In the genomic region with DNA sequence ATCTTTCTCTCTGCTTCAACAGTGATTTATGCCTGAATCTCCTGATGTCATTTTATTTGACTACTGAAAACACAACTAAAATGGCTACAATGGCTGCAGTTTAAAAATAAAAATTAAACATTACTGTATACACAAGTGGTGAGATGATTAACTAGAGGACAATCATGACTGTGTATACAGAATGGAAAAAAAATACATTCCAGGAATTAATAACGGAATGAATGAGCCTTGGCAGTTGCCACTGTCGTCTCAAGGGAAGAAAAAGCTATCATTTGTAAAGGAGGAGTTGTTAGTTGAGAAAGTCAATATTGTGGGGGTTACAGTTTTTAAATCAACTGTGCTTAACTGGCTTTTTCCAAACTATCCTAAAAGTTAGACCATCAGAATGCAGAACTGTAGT, we compare ENCODE assay signal across 25 cellular contexts.
"Had no signal": no experiment of that assay in that cellular context is flagged by ENCODE, and none has a peak within 500 bp of the region (broad histone marks: within the 10 kb centered on the region; RNA-seq: fewer than 3 reads in every experiment).

No MANE protein-coding gene starts in this region.

- H3K27ac ChIP-seq: brain microvascular endothelial cell had no signal

- H3K27me3 Mint-ChIP-seq: activated CD4-positive, alpha-beta T cell treated with anti-CD3 and anti-CD28 coated beads, Interleukin-2, amount 10 ng/mL, durations not matched to agents 24 days and 14 days; activated CD8-positive, alpha-beta T cell treated with anti-CD3 and anti-CD28 coated beads for 36 hours; activated naive CD8-positive, alpha-beta T cell treated with anti-CD3 and anti-CD28 coated beads for 36 hours; activated T-helper 17 cell treated with anti-CD3 and anti-CD28 coated beads, Interleukin-2, amount 50 U/mL, for 72 hours had no signal

- ATAC-seq: activated CD8-positive, alpha-beta T cell treated with anti-CD3 and anti-CD28 coated beads for 36 hours; activated T-cell treated with anti-CD3 and anti-CD28 coated beads, Interleukin-2, amount 50 U/mL, for 72 hours; activated T-helper 17 cell treated with anti-CD3 and anti-CD28 coated beads, Interleukin-2, amount 50 U/mL, for 72 hours had no signal

- H3K9me3 ChIP-seq: SK-N-SH had no signal

- H3K36me3 ChIP-seq: brain microvascular endothelial cell had no signal

- H3K27me3 ChIP-seq: brain microvascular endothelial cell had no signal

- H3K4me3 Mint-ChIP-seq: activated CD4-positive, alpha-beta T cell treated with anti-CD3 and anti-CD28 coated beads, Interleukin-2, amount 10 ng/mL, durations not matched to agents 24 days and 14 days; activated CD8-positive, alpha-beta T cell treated with anti-CD3 and anti-CD28 coated beads for 36 hours; activated naive CD8-positive, alpha-beta T cell treated with anti-CD3 and anti-CD28 coated beads for 36 hours; activated T-cell treated with anti-CD3 and anti-CD28 coated beads, Interleukin-2, amount 50 U/mL, for 72 hours; activated T-helper 17 cell treated with anti-CD3 and anti-CD28 coated beads, Interleukin-2, amount 50 U/mL, for 72 hours; T-helper 1 cell treated with Interleukin-12 subunit alpha and Interleukin-12 subunit beta and Interleukin-4 antibody, amounts not matched to agents 30 μg/mL and 1 μg/mL, for 36 hours; T-helper 2 cell treated with Interferon-gamma antibody and Interleukin-4, amounts not matched to agents 5 μg/mL and 100 μg/mL, for 36 hours had no signal

- H3K4me1 Mint-ChIP-seq: activated CD4-positive, alpha-beta T cell treated with anti-CD3 and anti-CD28 coated beads, Interleukin-2, amount 10 ng/mL, durations not matched to agents 24 days and 14 days; activated naive CD8-positive, alpha-beta T cell treated with anti-CD3 and anti-CD28 coated beads for 36 hours; activated T-helper 17 cell treated with anti-CD3 and anti-CD28 coated beads, Interleukin-2, amount 50 U/mL, for 72 hours had no signal

- DNase-seq: activated CD4-positive, alpha-beta T cell treated with anti-CD3 and anti-CD28 coated beads, Interleukin-2, amount 10 ng/mL, durations not matched to agents 24 days and 14 days; activated CD4-positive, alpha-beta T cell treated with anti-CD3 and anti-CD28 coated beads, Interleukin-2, amount 50 U/mL, for 4 hours; activated CD8-positive, alpha-beta T cell treated with anti-CD3 and anti-CD28 coated beads for 36 hours; activated effector memory CD4-positive, alpha-beta T cell treated with anti-CD3 and anti-CD28 coated beads, Interleukin-2, amount 50 U/mL, for 16 hours; activated naive CD4-positive, alpha-beta T cell; activated naive CD4-positive, alpha-beta T cell treated with anti-CD3 and anti-CD28 coated beads, Interleukin-2, amount 50 U/mL, for 16 hours; activated naive CD8-positive, alpha-beta T cell treated with anti-CD3 and anti-CD28 coated beads for 36 hours; activated T-cell treated with anti-CD3 and anti-CD28 coated beads, Interleukin-2, amount 50 U/mL, for 1 hour; activated T-cell treated with anti-CD3 and anti-CD28 coated beads, Interleukin-2, amount 50 U/mL, for 72 hours; amniotic stem cell; aorta; brain microvascular endothelial cell; central memory CD4-positive, alpha-beta T cell; NCI-H1092 treated with DMSO at 0.1 percent for 48 hours; NCI-H1417; NCI-H2029; NCI-H345; NCI-H524 treated with DMSO at 0.1 percent for 48 hours; NCI-H748 treated with DMSO at 0.1 percent for 48 hours; NK-92 treated with Interleukin-12 subunit alpha and Interleukin-12 subunit beta, amount 100 ng/mL, for 24 hours; Right ventricle myocardium superior; SK-N-SH had no signal

- H3K36me3 Mint-ChIP-seq: activated naive CD8-positive, alpha-beta T cell treated with anti-CD3 and anti-CD28 coated beads for 36 hours had no signal

- H3K4me2 ChIP-seq: SK-N-SH had no signal

- H3K9ac ChIP-seq: SK-N-SH had no signal

- H3K27ac Mint-ChIP-seq: activated CD4-positive, alpha-beta T cell treated with anti-CD3 and anti-CD28 coated beads, Interleukin-2, amount 10 ng/mL, durations not matched to agents 24 days and 14 days; activated CD8-positive, alpha-beta T cell treated with anti-CD3 and anti-CD28 coated beads for 36 hours; activated naive CD8-positive, alpha-beta T cell treated with anti-CD3 and anti-CD28 coated beads for 36 hours; activated T-cell treated with anti-CD3 and anti-CD28 coated beads, Interleukin-2, amount 50 U/mL, for 72 hours; activated T-helper 17 cell treated with anti-CD3 and anti-CD28 coated beads, Interleukin-2, amount 50 U/mL, for 72 hours; T-helper 1 cell treated with Interleukin-12 subunit alpha and Interleukin-12 subunit beta and Interleukin-4 antibody, amounts not matched to agents 30 μg/mL and 1 μg/mL, for 36 hours; T-helper 2 cell treated with Interferon-gamma antibody and Interleukin-4, amounts not matched to agents 5 μg/mL and 100 μg/mL, for 36 hours had no signal

- H3K9me3 Mint-ChIP-seq: activated CD4-positive, alpha-beta T cell treated with anti-CD3 and anti-CD28 coated beads, Interleukin-2, amount 10 ng/mL, durations not matched to agents 24 days and 14 days; activated CD8-positive, alpha-beta T cell treated with anti-CD3 and anti-CD28 coated beads for 36 hours; activated naive CD8-positive, alpha-beta T cell treated with anti-CD3 and anti-CD28 coated beads for 36 hours; T-helper 1 cell treated with Interleukin-12 subunit alpha and Interleukin-12 subunit beta and Interleukin-4 antibody, amounts not matched to agents 30 μg/mL and 1 μg/mL, for 36 hours; T-helper 2 cell treated with Interferon-gamma antibody and Interleukin-4, amounts not matched to agents 5 μg/mL and 100 μg/mL, for 36 hours had no signal

- H3K9me2 ChIP-seq: SK-N-SH had no signal
